12 cellular contexts compared by ENCODE assay signal in genomic region chr7:140661124-140661523, GRCh38. TPM values are rescaled to one million over a fixed set of nuclear protein-coding genes. Genes with fewer than 3 reads are reported as not detected.
A peak's percentile ranks its signal among the peaks of the same experiment; 100 is the strongest.
DNase-seq lines count a peak whose midpoint lies in the region; ATAC-seq and TF ChIP-seq lines count a peak whose summit lies in the region.
"Had no signal": no experiment of that assay in that cellular context is flagged by ENCODE, and none has a peak within 500 bp of the region (broad histone marks: within the 10 kb centered on the region; RNA-seq: fewer than 3 reads in every experiment).

No MANE protein-coding gene starts in this region.

- H3K4me1 ChIP-seq in OCI-LY7 (ENCODE audit: insufficient read depth, low read length, poor library complexity, severe bottlenecking): peaks cover 9% of the 10 kb centered on the region
- H3K4me1 ChIP-seq in endocrine pancreas (ENCODE audit: control insufficient read depth, insufficient read depth, low read length): no peaks in the 10 kb centered on the region

- no peak overlapping the region for H3K27ac ChIP-seq in OCI-LY7 (ENCODE audit: low read depth, low read length, poor library complexity, severe bottlenecking)

- ATAC-seq in GM21381 (IDR thresholded peaks at IDR 0.05; ENCODE audit: unreplicated experiment): no peak
- ATAC-seq in activated CD4-positive, CD25-positive, alpha-beta regulatory T cell treated with anti-CD3 and anti-CD28 coated beads, Interleukin-2, amount 50 U/mL, for 24 hours: no peak
- ATAC-seq in GM21576 (IDR thresholded peaks at IDR 0.05; ENCODE audit: unreplicated experiment): no peak

- H2AFZ ChIP-seq in OCI-LY7 (ENCODE audit: low read length): no peak overlapping the region

- H3K9me3 ChIP-seq in OCI-LY7 (ENCODE audit: low read length): no peaks in the 10 kb centered on the region
- H3K9me3 ChIP-seq in endocrine pancreas (ENCODE audit: control insufficient read depth, low read length): no peaks in the 10 kb centered on the region

- POLR2A ChIA-PET in OCI-LY7 (lab: Charles Lee): no interaction called here

- H3K9ac ChIP-seq in endocrine pancreas (ENCODE audit: control insufficient read depth, insufficient read depth, low read length): peak overlapping the region; percentile 2

- H3K36me3 ChIP-seq in OCI-LY7 (ENCODE audit: insufficient read depth, low read length) (no peaks in the 10 kb centered on the region), endocrine pancreas (ENCODE audit: control insufficient read depth, insufficient read depth, low read length) (no peaks in the 10 kb centered on the region)

- no peaks in the 10 kb centered on the region for H3K27me3 ChIP-seq in endocrine pancreas (ENCODE audit: control insufficient read depth, insufficient read depth, low read length)

- H3K9me2 ChIP-seq in OCI-LY7 (ENCODE audit: insufficient read depth, low read length): no peaks in the 10 kb centered on the region

- BruUV-seq in OCI-LY7 (replicated peaks; lab: Mats Ljungman, UMichigan): no TSS peak

- intact Hi-C loops in OCI-LY7 (cut with micrococcal nuclease; ENCODE audit: unreplicated experiment): no loop called here

- H4K20me1 ChIP-seq in OCI-LY7 (ENCODE audit: insufficient read depth, low read length): no peaks in the 10 kb centered on the region

- H3K4me3 ChIP-seq in OCI-LY7 (ENCODE audit: low read depth, low read length, poor library complexity, severe bottlenecking) (no peak overlapping the region), endocrine pancreas (ENCODE audit: control insufficient read depth, insufficient read depth, low read length) (peak overlapping the region; percentile 63), retinal pigment epithelial cell (ENCODE audit: low read length) (no peak overlapping the region)

- CTCF ChIA-PET in OCI-LY7 (lab: Charles Lee; ENCODE audit: unreplicated experiment): no interaction called here

- DNase-seq in NCI-H2171 treated with DMSO at 0.1 percent for 48 hours (lab: John Stamatoyannopoulos, UW): peak; percentile 38
- no peak for DNase-seq in NCI-H2171 (lab: John Stamatoyannopoulos, UW)
- no peak for DNase-seq in OCI-LY7 (ENCODE audit: low spot score)
- DNase-seq in retinal pigment epithelial cell (ENCODE audit: low read depth): no peak
- DNase-seq: AML-193, caudate nucleus, KBM-7, NCI-H2081 had no signal

- no peaks in the 10 kb centered on the region for H3K79me2 ChIP-seq in OCI-LY7 (ENCODE audit: insufficient read depth, low read depth, low read length)

- TF ChIP-seq CTCF in OCI-LY7 (conservative IDR thresholded peaks at IDR 0.05; ENCODE audit: low read length): 0 out of 2 replicates have a peak, but pooled peaks have one; percentile 26
- peak; percentile 19 for TF ChIP-seq CTCF in retinal pigment epithelial cell (conservative IDR thresholded peaks at IDR 0.05; ENCODE audit: low read depth, low read length)

- H3K4me2 ChIP-seq in OCI-LY7 (ENCODE audit: low read length): no peak overlapping the region

RNA-seq across cellular contexts. Expression of gene ADCK2, which starts 11.6 kb away (rescaled TPM):
- total RNA-seq in OCI-LY7 (2014; rRNA removed; shearing (Covaris generic)): 56.9 and 60.2 TPM in 2 replicates
- 41.1 and 45.8 TPM in 2 replicates for total RNA-seq in OCI-LY7 (2022)

RNA-seq across cellular contexts. Expression of gene DENND2A, which starts 20.5 kb away (rescaled TPM):
- 0.35 and 0.59 TPM in 2 replicates for total RNA-seq in OCI-LY7 (2014; rRNA removed; shearing (Covaris generic))
- total RNA-seq in OCI-LY7 (2022): 0.13 TPM in 1 of 2 replicates, not detected in the other

RNA-seq across cellular contexts. Expression of gene NDUFB2, which starts 35.4 kb away (rescaled TPM):
- 139 and 158 TPM in 2 replicates for total RNA-seq in OCI-LY7 (2014; rRNA removed; shearing (Covaris generic))
- total RNA-seq in OCI-LY7 (2022): 87.3 and 114 TPM in 2 replicates
